ENCODE assay signal across 20 cellular contexts in the genomic region with DNA sequence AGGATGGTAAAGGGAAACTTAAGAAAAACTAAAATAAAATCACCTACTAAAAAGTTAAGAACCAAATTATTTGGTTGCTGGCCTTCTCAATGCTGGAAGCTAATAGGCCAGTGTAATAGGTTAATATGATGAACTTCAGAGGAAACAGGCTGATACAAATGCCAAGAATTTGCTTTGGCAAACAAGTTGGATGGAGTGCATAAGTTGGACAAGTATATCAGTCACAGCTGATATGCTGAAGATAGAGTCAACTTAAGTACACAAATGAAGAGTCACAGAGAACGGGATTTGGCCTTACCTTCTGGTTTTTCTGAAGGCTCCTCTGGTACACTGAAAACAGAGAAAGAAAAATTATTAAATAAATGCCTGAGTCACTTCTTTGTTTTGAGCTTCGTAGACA. TPM values are rescaled to one million over a fixed set of nuclear protein-coding genes. Genes with fewer than 3 reads are reported as not detected.
DNase-seq lines count a peak whose midpoint lies in the region; ATAC-seq, FAIRE-seq and TF ChIP-seq lines count a peak whose summit lies in the region.
"Had no signal": no experiment of that assay in that cellular context is flagged by ENCODE, and none has a peak within 500 bp of the region (broad histone marks: within the 10 kb centered on the region; RNA-seq: fewer than 3 reads in every experiment).

No MANE protein-coding gene starts in this region.

- intact Hi-C loops in right lobe of liver (cut with DNase I) = no loop called here
- intact Hi-C loops in HepG2 (cut with micrococcal nuclease; ENCODE audit: unreplicated experiment) = loop anchor here (10.0 kb wide), 1 partner anchor 63 kb away; the partner anchor contains the start of gene RDH12
- intact Hi-C loops in PC-3 (cut with micrococcal nuclease) = no loop called here
- intact Hi-C loops in tibial artery (cut with DNase I; ENCODE audit: low total_unique reads) = no loop called here
- intact Hi-C loops in stomach (cut with DNase I; ENCODE audit: low total_unique reads) = no loop called here

- H3K36me3 ChIP-seq in right lobe of liver (peaks cover 0 to 77% (median 12%) of the 10 kb centered on the region in 4 donors), HepG2 (replicated peaks in 1 of 2; ENCODE audit: control insufficient read depth in 1 of 2, insufficient read depth in 2 of 2, low read length in 2 of 2) (peaks cover 14 to 63% of the 10 kb centered on the region in 2 experiments), PC-3 (ENCODE audit: low read depth, low read length) (peaks cover 62% of the 10 kb centered on the region), Karpas-422 (ENCODE audit: insufficient read depth, low read length) (peaks cover 61% of the 10 kb centered on the region), tibial artery (peaks cover 75 to 100% (median 93%) of the 10 kb centered on the region in 3 donors), stomach (peaks cover 48 to 100% (median 98%) of the 10 kb centered on the region in 4 donors)

- no peak overlapping the region for H3K27ac ChIP-seq in right lobe of liver
- no peak overlapping the region for H3K27ac ChIP-seq in HepG2 (ENCODE audit: extremely low read length, insufficient read depth, low read length)
- H3K27ac ChIP-seq in PC-3 (ENCODE audit: low read length) = no peak overlapping the region
- H3K27ac ChIP-seq in Karpas-422 (ENCODE audit: low read length) = no peak overlapping the region
- H3K27ac ChIP-seq in tibial artery = no peak overlapping the region
- H3K27ac ChIP-seq in stomach = no peak overlapping the region

- no peaks in the 10 kb centered on the region for H3K4me1 Mint-ChIP-seq in stimulated activated effector memory CD8-positive, alpha-beta T cell treated with anti-CD3 and anti-CD28 coated beads, Interleukin-12 subunit alpha, Interleukin-12 subunit beta, amount 100 ng/mL, for 72 hours
- H3K4me1 Mint-ChIP-seq: CD4-positive, alpha-beta memory T cell; GM23338; H9 had no signal

- H3K4me3 ChIP-seq in right lobe of liver (no peak overlapping the region), HepG2 (replicated peaks in 1 of 3; ENCODE audit: insufficient read depth in 1 of 3, low read depth in 2 of 3, low read length in 3 of 3) (no peak overlapping the region), PC-3 (ENCODE audit: low read length) (no peak overlapping the region), fibroblast of the aortic adventitia (ENCODE audit: low read depth, low read length) (no peak overlapping the region), Karpas-422 (ENCODE audit: low read length) (no peak overlapping the region), tibial artery (no peak overlapping the region), stomach (no peak overlapping the region)
- H3K4me3 ChIP-seq: GM23338 had no signal

- no peak for TF ChIP-seq RAD21 in HepG2 (CRISPR knock-in tag; IDR thresholded peaks at IDR 0.05)

- no peak for TF ChIP-seq EP300 in HepG2 (IDR thresholded peaks at IDR 0.05; ENCODE audit: low read depth in 2 of 2, low read length in 2 of 2)
- no peak for TF ChIP-seq EP300 in HepG2 (CRISPR knock-in tag; IDR thresholded peaks at IDR 0.05; ENCODE audit: borderline replicate concordance)
- no peak for TF ChIP-seq EP300 in stomach (IDR thresholded peaks at IDR 0.05)

- H2AFZ ChIP-seq in HepG2 (ENCODE audit: low read length) = no peak overlapping the region
- no peak overlapping the region for H2AFZ ChIP-seq in PC-3 (ENCODE audit: low read length)
- H2AFZ ChIP-seq in Karpas-422 (ENCODE audit: low read length) = no peak overlapping the region
- H2AFZ ChIP-seq: GM23338 had no signal

- H3K4me1 ChIP-seq in right lobe of liver (peaks cover 0 to 7% (median 0%) of the 10 kb centered on the region in 4 donors), HepG2 (ENCODE audit: insufficient read depth, low read length) (peaks cover 10% of the 10 kb centered on the region), PC-3 (ENCODE audit: insufficient read depth, low read length) (peaks cover 31% of the 10 kb centered on the region), Karpas-422 (ENCODE audit: low read length) (peaks cover 14% of the 10 kb centered on the region), tibial artery (no peaks in the 10 kb centered on the region), stomach (peaks cover 0 to 19% (median 0%) of the 10 kb centered on the region in 4 donors)

- no peaks in the 10 kb centered on the region for H3K27me3 ChIP-seq in right lobe of liver
- no peaks in the 10 kb centered on the region for H3K27me3 ChIP-seq in HepG2 (ENCODE audit: control insufficient read depth in 1 of 2, insufficient read depth in 2 of 2, low read length in 2 of 2)
- no peaks in the 10 kb centered on the region for H3K27me3 ChIP-seq in PC-3 (ENCODE audit: low read length)
- H3K27me3 ChIP-seq in Karpas-422 (ENCODE audit: low read length) = no peaks in the 10 kb centered on the region
- H3K27me3 ChIP-seq in tibial artery = no peaks in the 10 kb centered on the region
- H3K27me3 ChIP-seq in stomach = no peaks in the 10 kb centered on the region

- H3K9me3 Mint-ChIP-seq in stimulated activated effector memory CD8-positive, alpha-beta T cell treated with anti-CD3 and anti-CD28 coated beads, Interleukin-12 subunit alpha, Interleukin-12 subunit beta, amount 100 ng/mL, for 72 hours = no peaks in the 10 kb centered on the region
- H3K9me3 Mint-ChIP-seq: CD4-positive, alpha-beta memory T cell; GM23338; H9 had no signal

- H3K79me2 ChIP-seq in HepG2 (ENCODE audit: insufficient read depth, low read length) (no peaks in the 10 kb centered on the region), PC-3 (ENCODE audit: low read length) (no peaks in the 10 kb centered on the region), Karpas-422 (ENCODE audit: low read length) (no peaks in the 10 kb centered on the region)

- CTCF ChIA-PET in HepG2 (lab: Yijun Ruan, JAX; ENCODE audit: low intra/inter-chr PET ratio, low total read pairs) = no interaction called here
- CTCF ChIA-PET in PC-3 (lab: Charles Lee) = no interaction called here

- H4K20me1 ChIP-seq in HepG2 (ENCODE audit: insufficient read depth, low read length) (no peaks in the 10 kb centered on the region), PC-3 (ENCODE audit: low read length) (no peaks in the 10 kb centered on the region), Karpas-422 (ENCODE audit: insufficient read depth, low read depth, low read length) (no peaks in the 10 kb centered on the region)

- H3K9ac ChIP-seq in HepG2 (ENCODE audit: insufficient read depth, low read depth, low read length) = no peak overlapping the region
- no peak overlapping the region for H3K9ac ChIP-seq in PC-3 (ENCODE audit: low read length)
- H3K9ac ChIP-seq in Karpas-422 (ENCODE audit: low read length) = no peak overlapping the region

- in situ Hi-C loops in HepG2 (cut with HindIII; ENCODE audit: extremely low pct_ligation_motif_present, low pct_unique_long_range_greater_than_20kb) = no loop called here

- POLR2A ChIA-PET in HepG2 (lab: Yijun Ruan, JAX) (no interaction called here), PC-3 (lab: Charles Lee; ENCODE audit: unreplicated experiment) (no interaction called here)

- H3K4me3 Mint-ChIP-seq in stimulated activated effector memory CD8-positive, alpha-beta T cell treated with anti-CD3 and anti-CD28 coated beads, Interleukin-12 subunit alpha, Interleukin-12 subunit beta, amount 100 ng/mL, for 72 hours = no peak overlapping the region
- H3K4me3 Mint-ChIP-seq: CD4-positive, alpha-beta memory T cell; GM23338; H9 had no signal

- H3K4me2 ChIP-seq in HepG2 (ENCODE audit: low read depth, low read length) (no peak overlapping the region), PC-3 (ENCODE audit: low read length) (no peak overlapping the region), Karpas-422 (ENCODE audit: low read depth, low read length, poor library complexity, severe bottlenecking) (no peak overlapping the region)
- H3K4me2 ChIP-seq: GM23338 had no signal

- peak overlapping the region; percentile 12 for H3K27ac Mint-ChIP-seq in stimulated activated effector memory CD8-positive, alpha-beta T cell treated with anti-CD3 and anti-CD28 coated beads, Interleukin-12 subunit alpha, Interleukin-12 subunit beta, amount 100 ng/mL, for 72 hours
- H3K27ac Mint-ChIP-seq: GM23338, H9 had no signal

- peaks cover 76% of the 10 kb centered on the region for H3K36me3 Mint-ChIP-seq in stimulated activated effector memory CD8-positive, alpha-beta T cell treated with anti-CD3 and anti-CD28 coated beads, Interleukin-12 subunit alpha, Interleukin-12 subunit beta, amount 100 ng/mL, for 72 hours

- H3F3A ChIP-seq in PC-3 (ENCODE audit: low read length, unreplicated experiment) = peaks cover 4% of the 10 kb centered on the region

- H3K9me3 ChIP-seq in right lobe of liver = no peaks in the 10 kb centered on the region
- H3K9me3 ChIP-seq in HepG2 (ENCODE audit: low read length) = no peaks in the 10 kb centered on the region
- H3K9me3 ChIP-seq in PC-3 (ENCODE audit: low read length) = no peaks in the 10 kb centered on the region
- no peaks in the 10 kb centered on the region for H3K9me3 ChIP-seq in Karpas-422 (ENCODE audit: low read length)
- no peaks in the 10 kb centered on the region for H3K9me3 ChIP-seq in tibial artery
- no peaks in the 10 kb centered on the region for H3K9me3 ChIP-seq in stomach

- no peak for FAIRE-seq in HepG2 (lab: Jason Lieb, UNC)
- FAIRE-seq: GM12891, GM18507 had no signal

- H3K9me2 ChIP-seq in PC-3 (replicated peaks; ENCODE audit: low read length) (no peaks in the 10 kb centered on the region), Karpas-422 (replicated peaks; ENCODE audit: insufficient read depth, low read length) (no peaks in the 10 kb centered on the region)

- peak in 3 of 4 donors; percentile 19 to 64 (median 61) for ATAC-seq in right lobe of liver
- ATAC-seq in HepG2 = no peak
- no peak for ATAC-seq in PC-3
- ATAC-seq in stimulated activated effector memory CD8-positive, alpha-beta T cell treated with anti-CD3 and anti-CD28 coated beads, Interleukin-12 subunit alpha, Interleukin-12 subunit beta, amount 100 ng/mL, for 72 hours = no peak
- ATAC-seq: GM23338, HCT116 had no signal

- no TSS peak for BruUV-seq in HepG2 (replicated peaks; lab: Mats Ljungman, UMichigan)
- BruUV-seq in PC-3 (replicated peaks; lab: Mats Ljungman, UMichigan) = no TSS peak

- no peak for DNase-seq in right lobe of liver
- no peak for DNase-seq in HepG2 (ENCODE audit: low spot score)
- DNase-seq in PC-3 = peak; percentile 10
- DNase-seq in fibroblast of the aortic adventitia (ENCODE audit: low read depth) = peak; percentile 1
- DNase-seq in stimulated activated effector memory CD8-positive, alpha-beta T cell treated with anti-CD3 and anti-CD28 coated beads, Interleukin-12 subunit alpha, Interleukin-12 subunit beta, amount 100 ng/mL, for 72 hours (ENCODE audit: low spot score in 2 of 2) = no peak
- no peak for DNase-seq in Karpas-422
- DNase-seq in tibial artery = no peak
- DNase-seq in stomach = no peak
- DNase-seq: C1 segment of cervical spinal cord; Calu3; CD4-positive, alpha-beta memory T cell; COR-L47; DMS53; DMS79 treated with DMSO at 0.1 percent for 48 hours; GF-D8; H9 had no signal

- TF ChIP-seq CTCF in right lobe of liver (IDR thresholded peaks at IDR 0.05) = no peak
- TF ChIP-seq CTCF in HepG2 (CRISPR knock-in tag; IDR thresholded peaks at IDR 0.05) = no peak
- TF ChIP-seq CTCF in PC-3 (conservative IDR thresholded peaks at IDR 0.05; ENCODE audit: low read depth, low read length) = no peak
- TF ChIP-seq CTCF in fibroblast of the aortic adventitia (IDR thresholded peaks at IDR 0.05; ENCODE audit: insufficient read depth, low read length) = no peak
- TF ChIP-seq CTCF in tibial artery (IDR thresholded peaks at IDR 0.05) = no peak
- TF ChIP-seq CTCF in stomach (IDR thresholded peaks at IDR 0.05) = no peak

- TF ChIP-seq POLR2A in right lobe of liver (IDR thresholded peaks at IDR 0.05) (no peak), HepG2 (IDR thresholded peaks at IDR 0.05; ENCODE audit: insufficient read depth in 1 of 2, low read depth in 2 of 2, low read length in 2 of 2) (no peak), stomach (IDR thresholded peaks at IDR 0.05) (no peak)

- 48% methylated on average over 2 of the region's 2 CpGs for whole genome bisulfite sequencing in right lobe of liver (ENCODE audit: insufficient coverage, low coverage, low lambda C conversion rate, missing lambda C conversion rate)
- 97% methylated on average over 2 of the region's 2 CpGs for WGBS in HepG2 (ENCODE audit: low lambda C conversion rate)
- WGBS in stomach, 5 donors = 44 to 66% (median 54%) methylated on average over 2 of the region's 2 CpGs

RNA-seq across cellular contexts. Expression of gene ZFYVE26, which starts 48.2 kb away (rescaled TPM):
- total RNA-seq in right lobe of liver = 10 to 100 TPM in 5 of 6 experiments, 1 to 10 TPM in 1; 8.3 to 14.8 (median 11.3) TPM
- total RNA-seq in HepG2 (2016; rRNA removed; fragmentation: Illumina TruSeq; extraction: Trizol) = 16.4 and 18.0 TPM in 2 replicates
- total RNA-seq in HepG2 (2016; cell fraction: cytosol; rRNA removed; fragmentation: Illumina TruSeq; extraction: Trizol; ENCODE audit: low read depth) = 3.4 and 3.6 TPM in 2 replicates
- total RNA-seq in HepG2 (2016; cell fraction: insoluble cytoplasmic fraction; rRNA removed; fragmentation: Illumina TruSeq; extraction: Trizol) = 15.6 and 15.9 TPM in 2 replicates
- total RNA-seq in HepG2 (2016; cell fraction: membrane; rRNA removed; fragmentation: Illumina TruSeq; extraction: Trizol) = 4.8 and 5.2 TPM in 2 replicates
- 23.2 and 23.5 TPM in 2 replicates for total RNA-seq in HepG2 (2016; cell fraction: nucleus; rRNA removed; fragmentation: Illumina TruSeq; extraction: Trizol)
- polyA plus RNA-seq in HepG2 (2011; rRNA removed) = 12.4 and 13.6 TPM in 2 replicates
- polyA plus RNA-seq in HepG2 (2011; cell fraction: cytosol; rRNA removed) = 5.0 and 5.6 TPM in 2 replicates
- polyA plus RNA-seq in HepG2 (2011; cell fraction: nucleus; rRNA removed) = 19.4 and 19.5 TPM in 2 replicates
- 5.7 and 6.8 TPM in 2 replicates for polyA plus RNA-seq in HepG2 (2012)
- polyA plus RNA-seq in HepG2 (2016; cell fraction: cytosol; fragmentation: Illumina TruSeq; extraction: Trizol; ENCODE audit: low read depth) = 0.43 and 0.49 TPM in 2 replicates
- 6.8 and 9.9 TPM in 2 replicates for polyA plus RNA-seq in HepG2 (2016; cell fraction: insoluble cytoplasmic fraction; fragmentation: Illumina TruSeq; extraction: Trizol; ENCODE audit: low read depth)
- polyA plus RNA-seq in HepG2 (2016; cell fraction: membrane; fragmentation: Illumina TruSeq; extraction: Trizol; ENCODE audit: low read depth) = 1.2 and 1.4 TPM in 2 replicates
- polyA plus RNA-seq in HepG2 (2016; cell fraction: nucleus; fragmentation: Illumina TruSeq; extraction: Trizol; ENCODE audit: insufficient read depth, low read depth) = 11.4 and 12.6 TPM in 2 replicates
- polyA minus RNA-seq in HepG2 (2011; rRNA and poly(A)+ RNA removed; ENCODE audit: low replicate concordance) = 39.2 and 58.0 TPM in 2 replicates
- 11.1 and 11.2 TPM in 2 replicates for polyA minus RNA-seq in HepG2 (2011; cell fraction: cytosol; rRNA and poly(A)+ RNA removed)
- polyA minus RNA-seq in HepG2 (2011; cell fraction: nucleus; rRNA and poly(A)+ RNA removed) = 52.7 and 79.7 TPM in 2 replicates
- total RNA-seq in PC-3 (2014; rRNA removed) = 20.0 and 21.1 TPM in 2 replicates
- 24.3 and 30.8 TPM in 2 replicates for total RNA-seq in fibroblast of the aortic adventitia (ENCODE audit: low replicate concordance)
- 31.3 and 47.0 TPM in 2 replicates for total RNA-seq in Karpas-422 (2014; rRNA removed; shearing (Covaris generic); ENCODE audit: low replicate concordance)
- 100 to 1,000 TPM in 1 of 5 donors, 10 to 100 TPM in 4; 11.3 to 201 (median 34.1) TPM for total RNA-seq in stomach
- polyA plus RNA-seq in stomach = 1 to 10 TPM; 2.1 to 3.4 (median 2.9) TPM

RNA-seq across cellular contexts. Expression of gene RAD51B, which starts 51.4 kb away (rescaled TPM):
- total RNA-seq in right lobe of liver = 1 to 10 TPM; 2.7 to 5.8 (median 4.3) TPM
- total RNA-seq in HepG2 (2016; rRNA removed; fragmentation: Illumina TruSeq; extraction: Trizol) = 7.0 and 9.5 TPM in 2 replicates
- 7.0 and 9.9 TPM in 2 replicates for total RNA-seq in HepG2 (2016; cell fraction: cytosol; rRNA removed; fragmentation: Illumina TruSeq; extraction: Trizol; ENCODE audit: low read depth)
- total RNA-seq in HepG2 (2016; cell fraction: insoluble cytoplasmic fraction; rRNA removed; fragmentation: Illumina TruSeq; extraction: Trizol) = 10.2 and 11.6 TPM in 2 replicates
- 3.4 and 4.0 TPM in 2 replicates for total RNA-seq in HepG2 (2016; cell fraction: membrane; rRNA removed; fragmentation: Illumina TruSeq; extraction: Trizol)
- total RNA-seq in HepG2 (2016; cell fraction: nucleus; rRNA removed; fragmentation: Illumina TruSeq; extraction: Trizol) = 30.5 and 35.4 TPM in 2 replicates
- 5.1 and 7.0 TPM in 2 replicates for polyA plus RNA-seq in HepG2 (2011; rRNA removed)
- polyA plus RNA-seq in HepG2 (2011; cell fraction: cytosol; rRNA removed) = 3.8 and 5.0 TPM in 2 replicates
- polyA plus RNA-seq in HepG2 (2011; cell fraction: nucleus; rRNA removed) = 3.8 and 4.8 TPM in 2 replicates
- 6.9 and 7.4 TPM in 2 replicates for polyA plus RNA-seq in HepG2 (2012)
- 0.51 and 1.1 TPM in 2 replicates for polyA plus RNA-seq in HepG2 (2016; cell fraction: cytosol; fragmentation: Illumina TruSeq; extraction: Trizol; ENCODE audit: low read depth)
- polyA plus RNA-seq in HepG2 (2016; cell fraction: insoluble cytoplasmic fraction; fragmentation: Illumina TruSeq; extraction: Trizol; ENCODE audit: low read depth) = 5.3 and 8.8 TPM in 2 replicates
- 1.3 and 2.0 TPM in 2 replicates for polyA plus RNA-seq in HepG2 (2016; cell fraction: membrane; fragmentation: Illumina TruSeq; extraction: Trizol; ENCODE audit: low read depth)
- polyA plus RNA-seq in HepG2 (2016; cell fraction: nucleus; fragmentation: Illumina TruSeq; extraction: Trizol; ENCODE audit: insufficient read depth, low read depth) = 6.7 and 7.8 TPM in 2 replicates
- 11.1 and 21.8 TPM in 2 replicates for polyA minus RNA-seq in HepG2 (2011; rRNA and poly(A)+ RNA removed; ENCODE audit: low replicate concordance)
- polyA minus RNA-seq in HepG2 (2011; cell fraction: cytosol; rRNA and poly(A)+ RNA removed) = 5.6 and 5.9 TPM in 2 replicates
- polyA minus RNA-seq in HepG2 (2011; cell fraction: nucleus; rRNA and poly(A)+ RNA removed) = 92.9 and 95.9 TPM in 2 replicates
- 8.6 and 10.8 TPM in 2 replicates for total RNA-seq in PC-3 (2014; rRNA removed)
- total RNA-seq in fibroblast of the aortic adventitia (ENCODE audit: low replicate concordance) = 28.5 and 28.7 TPM in 2 replicates
- total RNA-seq in Karpas-422 (2014; rRNA removed; shearing (Covaris generic); ENCODE audit: low replicate concordance) = 84.0 and 107 TPM in 2 replicates
- 10 to 100 TPM; 12.1 to 30.7 (median 19.3) TPM for total RNA-seq in stomach
- 1 to 10 TPM; 1.8 to 4.6 (median 3.8) TPM for polyA plus RNA-seq in stomach

Comparison
In these comparisons a context has a peak if more than half of its experiments do, and no peak if none do; other contexts are left out.
1. ATAC-seq: peak in right lobe of liver (3 of 4); none in HepG2 (single experiment), PC-3 (single experiment) and stimulated activated effector memory CD8-positive, alpha-beta T cell treated with anti-CD3 and anti-CD28 coated beads, Interleukin-12 subunit alpha, Interleukin-12 subunit beta, amount 100 ng/mL, for 72 hours (single experiment).
2. DNase-seq: peak in PC-3 (single experiment) and fibroblast of the aortic adventitia (single experiment); none in right lobe of liver (0 of 3), HepG2 (single experiment), stimulated activated effector memory CD8-positive, alpha-beta T cell treated with anti-CD3 and anti-CD28 coated beads, Interleukin-12 subunit alpha, Interleukin-12 subunit beta, amount 100 ng/mL, for 72 hours (0 of 2), Karpas-422 (single experiment), tibial artery (0 of 2) and stomach (single experiment).